Comparison of ENCODE assay signal across 9 cellular contexts in genomic region chr4:119113033-119113655, GRCh38. TPM values are rescaled to one million over a fixed set of nuclear protein-coding genes. Genes with fewer than 3 reads are reported as not detected.
DNase-seq lines count a peak whose midpoint lies in the region; ATAC-seq, FAIRE-seq and TF ChIP-seq lines count a peak whose summit lies in the region.
"Had no signal": no experiment of that assay in that cellular context is flagged by ENCODE, and none has a peak within 500 bp of the region (broad histone marks: within the 10 kb centered on the region; RNA-seq: fewer than 3 reads in every experiment).

No MANE protein-coding gene starts in this region.

- no peak for TF ChIP-seq CTCF in foreskin fibroblast (IDR thresholded peaks at IDR 0.05; ENCODE audit: low read depth, low read length)
- TF ChIP-seq CTCF in smooth muscle cell (IDR thresholded peaks at IDR 0.05; ENCODE audit: borderline replicate concordance, insufficient read depth, poor library complexity, severe bottlenecking) = no peak

- ATAC-seq in SK-N-SH treated with all-trans-retinoic acid at 6 μM for 48 hours (peak; percentile 88), GM19467 (IDR thresholded peaks at IDR 0.05; ENCODE audit: unreplicated experiment) (no peak), HG03108 (IDR thresholded peaks at IDR 0.05; ENCODE audit: unreplicated experiment) (no peak)

- H3K4me2 ChIP-seq in smooth muscle cell = peak overlapping the region; percentile 19

- H3K9ac ChIP-seq in smooth muscle cell (ENCODE audit: low read depth) = peak overlapping the region; percentile 14

- H3K9me3 ChIP-seq in smooth muscle cell (replicated peaks; ENCODE audit: low read depth) = no peaks in the 10 kb centered on the region

- DNase-seq in H54 (ENCODE audit: insufficient read length, low spot score) = peak; percentile 13
- DNase-seq in foreskin fibroblast = peak; percentile 83 to 90
- no peak for DNase-seq in smooth muscle cell (lab: John Stamatoyannopoulos, UW; ENCODE audit: unreplicated experiment)
- no peak for DNase-seq in NCI-H187 treated with DMSO at 0.1 percent for 48 hours (lab: John Stamatoyannopoulos, UW)
- no peak for DNase-seq in activated gamma-delta T cell treated with Interleukin-2 at 50 U/mL for 16 hours
- DNase-seq: activated CD4-positive, alpha-beta T cell treated with anti-CD3 and anti-CD28 coated beads, Interleukin-2, amount 50 U/mL, for 4 hours had no signal

- H3F3A ChIP-seq in smooth muscle cell (ENCODE audit: low read depth) = peaks cover 5% of the 10 kb centered on the region

- H3K79me2 ChIP-seq in smooth muscle cell (ENCODE audit: low read depth) = no peaks in the 10 kb centered on the region

- no peaks in the 10 kb centered on the region for H3K36me3 ChIP-seq in smooth muscle cell (ENCODE audit: low read depth)

- H3K4me3 ChIP-seq in foreskin fibroblast (ENCODE audit: low read depth in 1 of 2, low read length in 2 of 2) = no peak overlapping the region
- no peak overlapping the region for H3K4me3 ChIP-seq in smooth muscle cell

- H3K27ac ChIP-seq in smooth muscle cell (ENCODE audit: low read depth) = peak overlapping the region; percentile 72

- FAIRE-seq in H54 (lab: Jason Lieb, UNC) = peak; percentile 89

- H2AFZ ChIP-seq in smooth muscle cell (ENCODE audit: low read depth) = peak overlapping the region; percentile 2

- H3K27me3 ChIP-seq in smooth muscle cell (ENCODE audit: low read depth) = no peaks in the 10 kb centered on the region

- H3K4me1 ChIP-seq in smooth muscle cell (ENCODE audit: low read depth) = no peaks in the 10 kb centered on the region

- no peak for TF ChIP-seq POLR2A in H54 (IDR thresholded peaks at IDR 0.05; ENCODE audit: low read depth, low read length)

- H4K20me1 ChIP-seq in smooth muscle cell (ENCODE audit: low read depth) = no peaks in the 10 kb centered on the region

TF ChIP-seq in SK-N-SH treated with all-trans-retinoic acid at 6 μM for 48 hours, 23 proteins besides CTCF, POLR2A, EP300 and RAD21:
- no peak for TF ChIP-seq ZNF565 (CRISPR knock-in tag; conservative IDR thresholded peaks at IDR 0.05; ENCODE audit: low read depth)
- TF ChIP-seq PPARA (CRISPR knock-in tag; IDR thresholded peaks at IDR 0.05; ENCODE audit: borderline replicate concordance) = no peak
- no peak for TF ChIP-seq SNAI2 (CRISPR knock-in tag; IDR thresholded peaks at IDR 0.05)
- TF ChIP-seq ISL1 (CRISPR knock-in tag; IDR thresholded peaks at IDR 0.05) = no peak
- TF ChIP-seq TCF4 (CRISPR knock-in tag; IDR thresholded peaks at IDR 0.05; ENCODE audit: borderline replicate concordance) = no peak
- no peak for TF ChIP-seq ZFP30 (CRISPR knock-in tag; IDR thresholded peaks at IDR 0.05)
- no peak for TF ChIP-seq CSDC2 (CRISPR knock-in tag; IDR thresholded peaks at IDR 0.05)
- TF ChIP-seq CREB5 (CRISPR knock-in tag; IDR thresholded peaks at IDR 0.05; ENCODE audit: low read depth) = no peak
- no peak for TF ChIP-seq TOX (CRISPR knock-in tag; IDR thresholded peaks at IDR 0.05; ENCODE audit: borderline replicate concordance)
- no peak for TF ChIP-seq ARNTL (CRISPR knock-in tag; IDR thresholded peaks at IDR 0.05; ENCODE audit: borderline replicate concordance, low read depth)
- TF ChIP-seq BACH2 (CRISPR knock-in tag; IDR thresholded peaks at IDR 0.05; ENCODE audit: borderline replicate concordance) = no peak
- no peak for TF ChIP-seq OSR1 (CRISPR knock-in tag; IDR thresholded peaks at IDR 0.05)
- TF ChIP-seq GLIS3 (CRISPR knock-in tag; IDR thresholded peaks at IDR 0.05) = no peak
- no peak; the same call in 1 of the 2 replicates for TF ChIP-seq PATZ1 (CRISPR knock-in tag; IDR thresholded peaks at IDR 0.05; ENCODE audit: borderline replicate concordance)
TF ChIP-seq in SK-N-SH treated with all-trans-retinoic acid at 6 μM for 48 hours: peak in this region for 0.

RNA-seq across cellular contexts. Expression of gene MYOZ2, which starts 22.5 kb away (rescaled TPM):
- total RNA-seq in smooth muscle cell = not detected in 2 replicates
- 0.26 TPM in 1 of 2 replicates, not detected in the other for polyA plus RNA-seq in smooth muscle cell

Comparison
In these comparisons a context has a peak if more than half of its experiments do, and no peak if none do; other contexts are left out.
1. DNase-seq: peak in H54 (single experiment) and foreskin fibroblast (2 of 2); none in smooth muscle cell (single experiment), NCI-H187 treated with DMSO at 0.1 percent for 48 hours (single experiment) and activated gamma-delta T cell treated with Interleukin-2 at 50 U/mL for 16 hours (single experiment).